8 cellular contexts compared by ENCODE assay signal in genomic region chrX:109732319-109732779, GRCh38. TPM values are rescaled to one million over a fixed set of nuclear protein-coding genes. Genes with fewer than 3 reads are reported as not detected.
A peak's percentile ranks its signal among the peaks of the same experiment; 100 is the strongest.
DNase-seq lines count a peak whose midpoint lies in the region; ATAC-seq and TF ChIP-seq lines count a peak whose summit lies in the region.

No MANE protein-coding gene starts in this region.

- H3K4me3 ChIP-seq in heart left ventricle = peak overlapping the region; percentile 57 to 99 (median 78)

- peak; percentile 16 for DNase-seq in NCI-H345 (lab: John Stamatoyannopoulos, UW)
- no peak for DNase-seq in NCI-H345 treated with DMSO at 0.1 percent for 48 hours (lab: John Stamatoyannopoulos, UW; ENCODE audit: unreplicated experiment)
- DNase-seq in NCI-H69 (lab: John Stamatoyannopoulos, UW) = peak; percentile 57
- peak; percentile 38 for DNase-seq in activated naive CD4-positive, alpha-beta T cell treated with anti-CD3 and anti-CD28 coated beads, Interleukin-2, amount 10 ng/mL, durations not matched to agents 7 days and 5 days
- no peak for DNase-seq in heart left ventricle
- DNase-seq in putamen (ENCODE audit: low spot score) = peak; percentile 29
- no peak for DNase-seq in GOT3 (lab: John Stamatoyannopoulos, UW)

- H3K4me3 Mint-ChIP-seq in activated naive CD4-positive, alpha-beta T cell treated with anti-CD3 and anti-CD28 coated beads, Interleukin-2, amount 10 ng/mL, durations not matched to agents 7 days and 5 days = peak overlapping the region; percentile 89

- ATAC-seq in HG02678 (IDR thresholded peaks at IDR 0.05; ENCODE audit: unreplicated experiment) (peak; percentile 32), heart left ventricle (peak in 3 of 4 donors; percentile 8 to 47 (median 45))

- no peak for TF ChIP-seq POLR2A in heart left ventricle (IDR thresholded peaks at IDR 0.05)

- WGBS in heart left ventricle, 4 donors = 0 to 38% (median 15%) methylated on average over 14 of the region's 14 CpGs

- intact Hi-C loops in heart left ventricle (cut with DNase I) = no loop called here

- H3K27me3 ChIP-seq in heart left ventricle = peaks cover 0 to 5% (median 0%) of the 10 kb centered on the region in 9 donors

- H3K27ac Mint-ChIP-seq in activated naive CD4-positive, alpha-beta T cell treated with anti-CD3 and anti-CD28 coated beads, Interleukin-2, amount 10 ng/mL, durations not matched to agents 7 days and 5 days = peak overlapping the region; percentile 97

- H3K36me3 Mint-ChIP-seq in activated naive CD4-positive, alpha-beta T cell treated with anti-CD3 and anti-CD28 coated beads, Interleukin-2, amount 10 ng/mL, durations not matched to agents 7 days and 5 days = peaks cover 11% of the 10 kb centered on the region

- H3K9me3 ChIP-seq in heart left ventricle = no peaks in the 10 kb centered on the region

- no peak for TF ChIP-seq CTCF in heart left ventricle (IDR thresholded peaks at IDR 0.05)

- peaks cover 0 to 43% (median 0%) of the 10 kb centered on the region in 12 donors for H3K4me1 ChIP-seq in heart left ventricle

- H3K27ac ChIP-seq in heart left ventricle = peak overlapping the region; percentile 65 to 94 (median 88)

- CTCF ChIA-PET in activated naive CD4-positive, alpha-beta T cell treated with anti-CD3 and anti-CD28 coated beads, Interleukin-2, amount 10 ng/mL, durations not matched to agents 7 days and 5 days (lab: Charles Lee) = interaction anchor here (0.9 to 2.2 kb wide), 3 partner anchors 19 to 125 kb away, joined by 3 to 10 read pairs (median 5); no protein-coding TSS in a partner anchor

- no peaks in the 10 kb centered on the region for H3K9me3 Mint-ChIP-seq in activated naive CD4-positive, alpha-beta T cell treated with anti-CD3 and anti-CD28 coated beads, Interleukin-2, amount 10 ng/mL, durations not matched to agents 7 days and 5 days

- no peaks in the 10 kb centered on the region for H3K36me3 ChIP-seq in heart left ventricle

- no peaks in the 10 kb centered on the region for H3K27me3 Mint-ChIP-seq in activated naive CD4-positive, alpha-beta T cell treated with anti-CD3 and anti-CD28 coated beads, Interleukin-2, amount 10 ng/mL, durations not matched to agents 7 days and 5 days

- H3K4me1 Mint-ChIP-seq in activated naive CD4-positive, alpha-beta T cell treated with anti-CD3 and anti-CD28 coated beads, Interleukin-2, amount 10 ng/mL, durations not matched to agents 7 days and 5 days = peaks cover 47% of the 10 kb centered on the region

RNA-seq across cellular contexts. Expression of gene ACSL4, which starts 0.7 kb away (rescaled TPM):
- 10 to 100 TPM; 25.6 to 68.7 (median 58.3) TPM for total RNA-seq in heart left ventricle
- 10 to 100 TPM; 11.7 to 54.7 TPM for polyA plus RNA-seq in heart left ventricle

Comparison
In these comparisons a context has a peak if more than half of its experiments do, and no peak if none do; other contexts are left out.
1. DNase-seq: peak in NCI-H345 (single experiment), NCI-H69 (single experiment), activated naive CD4-positive, alpha-beta T cell treated with anti-CD3 and anti-CD28 coated beads, Interleukin-2, amount 10 ng/mL, durations not matched to agents 7 days and 5 days (single experiment) and putamen (single experiment); none in NCI-H345 treated with DMSO at 0.1 percent for 48 hours (single experiment), heart left ventricle (0 of 5) and GOT3 (single experiment).